1 cellular context compared by ENCODE assay signal in genomic region chr3:28590216-28590615, GRCh38.
TF ChIP-seq lines count a peak whose summit lies in the region.

No MANE protein-coding gene starts in this region.

TF ChIP-seq in H1, 55 proteins besides CTCF, POLR2A, EP300 and RAD21 (continued from another document):
- TF ChIP-seq, protein P1, sequence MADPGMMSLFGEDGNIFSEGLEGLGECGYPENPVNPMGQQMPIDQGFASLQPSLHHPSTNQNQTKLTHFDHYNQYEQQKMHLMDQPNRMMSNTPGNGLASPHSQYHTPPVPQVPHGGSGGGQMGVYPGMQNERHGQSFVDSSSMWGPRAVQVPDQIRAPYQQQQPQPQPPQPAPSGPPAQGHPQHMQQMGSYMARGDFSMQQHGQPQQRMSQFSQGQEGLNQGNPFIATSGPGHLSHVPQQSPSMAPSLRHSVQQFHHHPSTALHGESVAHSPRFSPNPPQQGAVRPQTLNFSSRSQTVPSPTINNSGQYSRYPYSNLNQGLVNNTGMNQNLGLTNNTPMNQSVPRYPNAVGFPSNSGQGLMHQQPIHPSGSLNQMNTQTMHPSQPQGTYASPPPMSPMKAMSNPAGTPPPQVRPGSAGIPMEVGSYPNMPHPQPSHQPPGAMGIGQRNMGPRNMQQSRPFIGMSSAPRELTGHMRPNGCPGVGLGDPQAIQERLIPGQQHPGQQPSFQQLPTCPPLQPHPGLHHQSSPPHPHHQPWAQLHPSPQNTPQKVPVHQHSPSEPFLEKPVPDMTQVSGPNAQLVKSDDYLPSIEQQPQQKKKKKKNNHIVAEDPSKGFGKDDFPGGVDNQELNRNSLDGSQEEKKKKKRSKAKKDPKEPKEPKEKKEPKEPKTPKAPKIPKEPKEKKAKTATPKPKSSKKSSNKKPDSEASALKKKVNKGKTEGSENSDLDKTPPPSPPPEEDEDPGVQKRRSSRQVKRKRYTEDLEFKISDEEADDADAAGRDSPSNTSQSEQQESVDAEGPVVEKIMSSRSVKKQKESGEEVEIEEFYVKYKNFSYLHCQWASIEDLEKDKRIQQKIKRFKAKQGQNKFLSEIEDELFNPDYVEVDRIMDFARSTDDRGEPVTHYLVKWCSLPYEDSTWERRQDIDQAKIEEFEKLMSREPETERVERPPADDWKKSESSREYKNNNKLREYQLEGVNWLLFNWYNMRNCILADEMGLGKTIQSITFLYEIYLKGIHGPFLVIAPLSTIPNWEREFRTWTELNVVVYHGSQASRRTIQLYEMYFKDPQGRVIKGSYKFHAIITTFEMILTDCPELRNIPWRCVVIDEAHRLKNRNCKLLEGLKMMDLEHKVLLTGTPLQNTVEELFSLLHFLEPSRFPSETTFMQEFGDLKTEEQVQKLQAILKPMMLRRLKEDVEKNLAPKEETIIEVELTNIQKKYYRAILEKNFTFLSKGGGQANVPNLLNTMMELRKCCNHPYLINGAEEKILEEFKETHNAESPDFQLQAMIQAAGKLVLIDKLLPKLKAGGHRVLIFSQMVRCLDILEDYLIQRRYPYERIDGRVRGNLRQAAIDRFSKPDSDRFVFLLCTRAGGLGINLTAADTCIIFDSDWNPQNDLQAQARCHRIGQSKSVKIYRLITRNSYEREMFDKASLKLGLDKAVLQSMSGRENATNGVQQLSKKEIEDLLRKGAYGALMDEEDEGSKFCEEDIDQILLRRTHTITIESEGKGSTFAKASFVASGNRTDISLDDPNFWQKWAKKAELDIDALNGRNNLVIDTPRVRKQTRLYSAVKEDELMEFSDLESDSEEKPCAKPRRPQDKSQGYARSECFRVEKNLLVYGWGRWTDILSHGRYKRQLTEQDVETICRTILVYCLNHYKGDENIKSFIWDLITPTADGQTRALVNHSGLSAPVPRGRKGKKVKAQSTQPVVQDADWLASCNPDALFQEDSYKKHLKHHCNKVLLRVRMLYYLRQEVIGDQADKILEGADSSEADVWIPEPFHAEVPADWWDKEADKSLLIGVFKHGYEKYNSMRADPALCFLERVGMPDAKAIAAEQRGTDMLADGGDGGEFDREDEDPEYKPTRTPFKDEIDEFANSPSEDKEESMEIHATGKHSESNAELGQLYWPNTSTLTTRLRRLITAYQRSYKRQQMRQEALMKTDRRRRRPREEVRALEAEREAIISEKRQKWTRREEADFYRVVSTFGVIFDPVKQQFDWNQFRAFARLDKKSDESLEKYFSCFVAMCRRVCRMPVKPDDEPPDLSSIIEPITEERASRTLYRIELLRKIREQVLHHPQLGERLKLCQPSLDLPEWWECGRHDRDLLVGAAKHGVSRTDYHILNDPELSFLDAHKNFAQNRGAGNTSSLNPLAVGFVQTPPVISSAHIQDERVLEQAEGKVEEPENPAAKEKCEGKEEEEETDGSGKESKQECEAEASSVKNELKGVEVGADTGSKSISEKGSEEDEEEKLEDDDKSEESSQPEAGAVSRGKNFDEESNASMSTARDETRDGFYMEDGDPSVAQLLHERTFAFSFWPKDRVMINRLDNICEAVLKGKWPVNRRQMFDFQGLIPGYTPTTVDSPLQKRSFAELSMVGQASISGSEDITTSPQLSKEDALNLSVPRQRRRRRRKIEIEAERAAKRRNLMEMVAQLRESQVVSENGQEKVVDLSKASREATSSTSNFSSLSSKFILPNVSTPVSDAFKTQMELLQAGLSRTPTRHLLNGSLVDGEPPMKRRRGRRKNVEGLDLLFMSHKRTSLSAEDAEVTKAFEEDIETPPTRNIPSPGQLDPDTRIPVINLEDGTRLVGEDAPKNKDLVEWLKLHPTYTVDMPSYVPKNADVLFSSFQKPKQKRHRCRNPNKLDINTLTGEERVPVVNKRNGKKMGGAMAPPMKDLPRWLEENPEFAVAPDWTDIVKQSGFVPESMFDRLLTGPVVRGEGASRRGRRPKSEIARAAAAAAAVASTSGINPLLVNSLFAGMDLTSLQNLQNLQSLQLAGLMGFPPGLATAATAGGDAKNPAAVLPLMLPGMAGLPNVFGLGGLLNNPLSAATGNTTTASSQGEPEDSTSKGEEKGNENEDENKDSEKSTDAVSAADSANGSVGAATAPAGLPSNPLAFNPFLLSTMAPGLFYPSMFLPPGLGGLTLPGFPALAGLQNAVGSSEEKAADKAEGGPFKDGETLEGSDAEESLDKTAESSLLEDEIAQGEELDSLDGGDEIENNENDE (IDR thresholded peaks at IDR 0.05; ENCODE audit: insufficient replicate concordance, low read length), result no peak
- TF ChIP-seq SAP30 (IDR thresholded peaks at IDR 0.05; ENCODE audit: insufficient read depth, insufficient replicate concordance, low read length), result no peak
- no peak for TF ChIP-seq CBX8 (IDR thresholded peaks at IDR 0.05; ENCODE audit: borderline replicate concordance, low read depth, low read length)
- TF ChIP-seq ASH2L (IDR thresholded peaks at IDR 0.05; ENCODE audit: low read length), result no peak
- no peak for TF ChIP-seq RXRA (IDR thresholded peaks at IDR 0.05; ENCODE audit: insufficient read depth, low read depth, low read length)
- TF ChIP-seq, protein P2, sequence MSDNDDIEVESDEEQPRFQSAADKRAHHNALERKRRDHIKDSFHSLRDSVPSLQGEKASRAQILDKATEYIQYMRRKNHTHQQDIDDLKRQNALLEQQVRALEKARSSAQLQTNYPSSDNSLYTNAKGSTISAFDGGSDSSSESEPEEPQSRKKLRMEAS (IDR thresholded peaks at IDR 0.05), result no peak
- TF ChIP-seq NRF1 (IDR thresholded peaks at IDR 0.05; ENCODE audit: low read depth, low read length), result no peak
- TF ChIP-seq CHD2 (IDR thresholded peaks at IDR 0.05; ENCODE audit: low read length), result no peak
- TF ChIP-seq EGR1 (IDR thresholded peaks at IDR 0.05; ENCODE audit: borderline replicate concordance, low read depth, low read length), result no peak
- TF ChIP-seq POLR2AphosphoS5 (IDR thresholded peaks at IDR 0.05; ENCODE audit: low read depth, low read length), result no peak
- TF ChIP-seq GABPA (IDR thresholded peaks at IDR 0.05; ENCODE audit: borderline replicate concordance, insufficient read depth, low read length), result no peak
- TF ChIP-seq SRF (IDR thresholded peaks at IDR 0.05; ENCODE audit: low read depth, low read length), result no peak
- TF ChIP-seq RNF2 (IDR thresholded peaks at IDR 0.05; ENCODE audit: borderline replicate concordance, low read depth, low read length, missing control alignments, poor library complexity, severe bottlenecking), result no peak
- TF ChIP-seq KDM4A (IDR thresholded peaks at IDR 0.05; ENCODE audit: low read depth, low read length, severe bottlenecking), result no peak
